31 cellular contexts compared by ENCODE assay signal in genomic region chr17:27283057-27283456, GRCh38. TPM values are rescaled to one million over a fixed set of nuclear protein-coding genes. Genes with fewer than 3 reads are reported as not detected.
DNase-seq lines count a peak whose midpoint lies in the region; ATAC-seq and TF ChIP-seq lines count a peak whose summit lies in the region.
"Had no signal": no experiment of that assay in that cellular context is flagged by ENCODE, and none has a peak within 500 bp of the region (broad histone marks: within the 10 kb centered on the region; RNA-seq: fewer than 3 reads in every experiment).

No MANE protein-coding gene starts in this region.

- H3K79me2 ChIP-seq in OCI-LY7 (ENCODE audit: insufficient read depth, low read depth, low read length) = no peaks in the 10 kb centered on the region

- H3K4me1 Mint-ChIP-seq in IgD-negative memory B cell = peaks cover 37 to 44% (median 43%) of the 10 kb centered on the region in 3 donors
- H3K4me1 Mint-ChIP-seq: activated CD4-positive, alpha-beta memory T cell treated with anti-CD3 and anti-CD28 coated beads, Interleukin-2, amount 10 ng/mL, durations not matched to agents 7 days and 5 days had no signal

- H3K36me3 Mint-ChIP-seq in IgD-negative memory B cell = peaks cover under 1% of the 10 kb centered on the region
- H3K36me3 Mint-ChIP-seq: natural killer cell treated with Interleukin-12 subunit alpha and Interleukin-12 subunit beta and Interleukin-15 and Interleukin-18, amount 100 ng/mL, for 72 hours; type B pancreatic cell had no signal

- TF ChIP-seq EP300 in sigmoid colon (IDR thresholded peaks at IDR 0.05) = no peak

- H3K27ac ChIP-seq in BLaER1 = no peak overlapping the region
- H3K27ac ChIP-seq in OCI-LY7 (ENCODE audit: low read depth, low read length, poor library complexity, severe bottlenecking) = no peak overlapping the region
- no peak overlapping the region for H3K27ac ChIP-seq in sigmoid colon
- H3K27ac ChIP-seq: C4-2B, esophagus muscularis mucosa, SK-N-MC had no signal

- CTCF ChIA-PET in OCI-LY7 (lab: Charles Lee; ENCODE audit: unreplicated experiment) = no interaction called here

- BruUV-seq in OCI-LY7 (replicated peaks; lab: Mats Ljungman, UMichigan) = no TSS peak

- DNase-seq in OCI-LY7 (ENCODE audit: low spot score) = no peak
- DNase-seq in mucosa of descending colon = no peak
- DNase-seq in RPMI8226 = no peak
- no peak for DNase-seq in sigmoid colon
- DNase-seq in NCI-H748 treated with DMSO at 0.1 percent for 48 hours (lab: John Stamatoyannopoulos, UW) = no peak
- DNase-seq: activated CD4-positive, alpha-beta memory T cell treated with anti-CD3 and anti-CD28 coated beads, Interleukin-2, amount 10 ng/mL, durations not matched to agents 7 days and 5 days; activated CD8-positive, alpha-beta memory T cell treated with anti-CD3 and anti-CD28 coated beads, Interleukin-2, amount 50 U/mL, for 4 hours; activated naive CD4-positive, alpha-beta T cell treated with anti-CD3 and anti-CD28 coated beads for 36 hours; adrenal gland; central memory CD4-positive, alpha-beta T cell; dermis blood vessel endothelial cell; foreskin fibroblast; GDM1; head of caudate nucleus; IMR-90; NCI-H1105 treated with DMSO at 0.1 percent for 48 hours; NCI-H187 treated with DMSO at 0.1 percent for 48 hours; NCI-H524 treated with DMSO at 0.1 percent for 48 hours; stimulated activated CD4-positive, alpha-beta T cell treated with anti-CD3 and anti-CD28 coated beads, Interleukin-15, amount 100 ng/mL, for 24 hours; stimulated activated CD4-positive, alpha-beta T cell treated with anti-CD3 and anti-CD28 coated beads, Interleukin-4, amount 100 ng/mL, for 4 hours; substantia nigra had no signal

- H3K4me3 ChIP-seq in BLaER1 = no peak overlapping the region
- H3K4me3 ChIP-seq in OCI-LY7 (ENCODE audit: low read depth, low read length, poor library complexity, severe bottlenecking) = no peak overlapping the region
- no peak overlapping the region for H3K4me3 ChIP-seq in mucosa of descending colon
- no peak overlapping the region for H3K4me3 ChIP-seq in sigmoid colon
- H3K4me3 ChIP-seq: adrenal gland, esophagus muscularis mucosa, SK-N-MC had no signal

- POLR2A ChIA-PET in OCI-LY7 (lab: Charles Lee) = interaction anchor here (0.9 to 1.1 kb wide), 2 partner anchors 10 to 11 kb away, joined by 3 to 5 read pairs; partner anchors contain the start of gene WSB1

- TF ChIP-seq CTCF in OCI-LY7 (conservative IDR thresholded peaks at IDR 0.05; ENCODE audit: low read length) = no peak
- TF ChIP-seq CTCF in mucosa of descending colon (IDR thresholded peaks at IDR 0.05) = no peak
- no peak for TF ChIP-seq CTCF in sigmoid colon (IDR thresholded peaks at IDR 0.05)

- no peaks in the 10 kb centered on the region for H3K36me3 ChIP-seq in BLaER1
- H3K36me3 ChIP-seq in OCI-LY7 (ENCODE audit: insufficient read depth, low read length) = no peaks in the 10 kb centered on the region
- no peaks in the 10 kb centered on the region for H3K36me3 ChIP-seq in mucosa of descending colon (ENCODE audit: low read depth)
- H3K36me3 ChIP-seq in sigmoid colon = no peaks in the 10 kb centered on the region
- H3K36me3 ChIP-seq: adrenal gland, esophagus muscularis mucosa had no signal

- H3K9me3 ChIP-seq in BLaER1 = no peaks in the 10 kb centered on the region
- H3K9me3 ChIP-seq in OCI-LY7 (ENCODE audit: low read length) = no peaks in the 10 kb centered on the region
- no peaks in the 10 kb centered on the region for H3K9me3 ChIP-seq in mucosa of descending colon
- no peaks in the 10 kb centered on the region for H3K9me3 ChIP-seq in sigmoid colon
- H3K9me3 ChIP-seq: adrenal gland, esophagus muscularis mucosa had no signal

- no peaks in the 10 kb centered on the region for H3K27me3 Mint-ChIP-seq in IgD-negative memory B cell
- H3K27me3 Mint-ChIP-seq: natural killer cell treated with Interleukin-12 subunit alpha and Interleukin-12 subunit beta and Interleukin-15 and Interleukin-18, amount 100 ng/mL, for 72 hours; type B pancreatic cell had no signal

- intact Hi-C loops in OCI-LY7 (cut with micrococcal nuclease; ENCODE audit: unreplicated experiment) (no loop called here), mucosa of descending colon (cut with DNase I, micrococcal nuclease) (no loop called here), sigmoid colon (cut with DNase I) (no loop called here)

- H3K27ac Mint-ChIP-seq in IgD-negative memory B cell = peak overlapping the region; percentile 55 to 95 (median 86)
- H3K27ac Mint-ChIP-seq: activated CD4-positive, alpha-beta memory T cell treated with anti-CD3 and anti-CD28 coated beads, Interleukin-2, amount 10 ng/mL, durations not matched to agents 7 days and 5 days; activated naive CD4-positive, alpha-beta T cell treated with anti-CD3 and anti-CD28 coated beads for 36 hours; activated T-helper 1 cell treated with anti-CD3 and anti-CD28 coated beads, Interleukin-12 subunit alpha, Interleukin-12 subunit beta, Interleukin-2, Interleukin-4 antibody, amounts not matched to agents 30 ng/mL and 10 ng/mL and 1 ng/mL, durations not matched to agents 14 hours and 24 hours and 36 hours; natural killer cell treated with Interleukin-12 subunit alpha and Interleukin-12 subunit beta and Interleukin-15 and Interleukin-18, amount 100 ng/mL, for 72 hours; type B pancreatic cell had no signal

- H3K9ac ChIP-seq in BLaER1 = no peak overlapping the region

- peak overlapping the region; percentile 15; the same call in 1 of the 2 replicates for H3K4me2 ChIP-seq in BLaER1
- peak overlapping the region; percentile 40 for H3K4me2 ChIP-seq in OCI-LY7 (ENCODE audit: low read length)

- H3K4me1 ChIP-seq in BLaER1 (peaks cover 10% of the 10 kb centered on the region), OCI-LY7 (ENCODE audit: insufficient read depth, low read length, poor library complexity, severe bottlenecking) (peaks cover 16% of the 10 kb centered on the region), mucosa of descending colon (ENCODE audit: low read depth) (no peaks in the 10 kb centered on the region), sigmoid colon (no peaks in the 10 kb centered on the region)

- no peak for TF ChIP-seq POLR2A in sigmoid colon (IDR thresholded peaks at IDR 0.05)

- no peaks in the 10 kb centered on the region for H3K9me2 ChIP-seq in OCI-LY7 (ENCODE audit: insufficient read depth, low read length)

- H3K27me3 ChIP-seq in BLaER1 (no peaks in the 10 kb centered on the region), sigmoid colon (no peaks in the 10 kb centered on the region)
- H3K27me3 ChIP-seq: adrenal gland, esophagus muscularis mucosa had no signal

- H3K4me3 Mint-ChIP-seq in IgD-negative memory B cell = peak overlapping the region; percentile 25 to 91 (median 72)
- H3K4me3 Mint-ChIP-seq: activated CD4-positive, alpha-beta memory T cell treated with anti-CD3 and anti-CD28 coated beads, Interleukin-2, amount 10 ng/mL, durations not matched to agents 7 days and 5 days; activated naive CD4-positive, alpha-beta T cell treated with anti-CD3 and anti-CD28 coated beads for 36 hours; activated T-helper 1 cell treated with anti-CD3 and anti-CD28 coated beads, Interleukin-12 subunit alpha, Interleukin-12 subunit beta, Interleukin-2, Interleukin-4 antibody, amounts not matched to agents 30 ng/mL and 10 ng/mL and 1 ng/mL, durations not matched to agents 14 hours and 24 hours and 36 hours; natural killer cell treated with Interleukin-12 subunit alpha and Interleukin-12 subunit beta and Interleukin-15 and Interleukin-18, amount 100 ng/mL, for 72 hours; type B pancreatic cell had no signal

- peak; percentile 17 for ATAC-seq in mucosa of descending colon
- no peak for ATAC-seq in GM21447 (IDR thresholded peaks at IDR 0.05; ENCODE audit: unreplicated experiment)
- ATAC-seq: HCT116; natural killer cell treated with Interleukin-12 subunit alpha and Interleukin-12 subunit beta and Interleukin-15 and Interleukin-18, amount 100 ng/mL, for 72 hours had no signal

- H4K20me1 ChIP-seq in BLaER1 (no peaks in the 10 kb centered on the region), OCI-LY7 (ENCODE audit: insufficient read depth, low read length) (no peaks in the 10 kb centered on the region)

- H3K9me3 Mint-ChIP-seq in IgD-negative memory B cell = no peaks in the 10 kb centered on the region
- H3K9me3 Mint-ChIP-seq: activated CD4-positive, alpha-beta memory T cell treated with anti-CD3 and anti-CD28 coated beads, Interleukin-2, amount 10 ng/mL, durations not matched to agents 7 days and 5 days; activated naive CD4-positive, alpha-beta T cell treated with anti-CD3 and anti-CD28 coated beads for 36 hours; activated T-helper 1 cell treated with anti-CD3 and anti-CD28 coated beads, Interleukin-12 subunit alpha, Interleukin-12 subunit beta, Interleukin-2, Interleukin-4 antibody, amounts not matched to agents 30 ng/mL and 10 ng/mL and 1 ng/mL, durations not matched to agents 14 hours and 24 hours and 36 hours; natural killer cell treated with Interleukin-12 subunit alpha and Interleukin-12 subunit beta and Interleukin-15 and Interleukin-18, amount 100 ng/mL, for 72 hours; type B pancreatic cell had no signal

- H2AFZ ChIP-seq in OCI-LY7 (ENCODE audit: low read length) = no peak overlapping the region

RNA-seq across cellular contexts. Expression of gene WSB1, which starts 10.9 kb away (rescaled TPM):
- polyA plus RNA-seq in IgD-negative memory B cell (261 TPM), sigmoid colon (10 to 100 TPM; 23.4 to 65.2 (median 26.4) TPM)
- total RNA-seq in OCI-LY7 (2014; rRNA removed; shearing (Covaris generic)) = 86.0 and 118 TPM in 2 replicates
- total RNA-seq in OCI-LY7 (2022) (115 and 118 TPM in 2 replicates), mucosa of descending colon (100 to 1,000 TPM; 115 to 149 (median 137) TPM), sigmoid colon (100 to 1,000 TPM; 111 to 240 (median 188) TPM)
